Comparison of ENCODE assay signal across 20 cellular contexts in the genomic region with DNA sequence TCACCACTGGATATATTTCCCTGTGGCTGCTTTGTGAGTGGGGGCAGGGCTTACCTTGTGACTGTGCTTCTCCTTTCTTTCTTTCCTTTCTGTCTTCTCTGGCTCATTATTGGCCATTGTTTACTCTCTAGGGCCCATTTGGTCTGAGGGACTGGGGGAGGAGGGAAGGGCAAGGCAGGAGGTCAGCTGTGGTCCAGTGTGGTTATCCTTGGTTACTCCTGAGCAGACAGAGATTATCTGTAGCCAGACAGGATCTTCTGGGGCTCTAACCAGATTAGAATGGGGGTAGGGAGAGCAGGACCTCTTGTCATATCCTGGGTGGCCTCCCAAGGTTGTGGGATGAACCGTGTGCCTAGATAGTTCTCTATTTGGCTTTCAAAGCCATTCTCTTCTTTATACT.
DNase-seq lines count a peak whose midpoint lies in the region; ATAC-seq and TF ChIP-seq lines count a peak whose summit lies in the region.
"Had no signal": no experiment of that assay in that cellular context is flagged by ENCODE, and none has a peak within 500 bp of the region (broad histone marks: within the 10 kb centered on the region; RNA-seq: fewer than 3 reads in every experiment).

No MANE protein-coding gene starts in this region.

- TF ChIP-seq CTCF in GM23338 (conservative IDR thresholded peaks at IDR 0.05; ENCODE audit: low read depth in 2 of 2) (no peak), GM13976 (IDR thresholded peaks at IDR 0.05; ENCODE audit: borderline replicate concordance, control extremely low read depth, extremely low read depth, insufficient read depth, missing control alignments) (no peak), PC-3 (conservative IDR thresholded peaks at IDR 0.05; ENCODE audit: low read depth, low read length) (no peak)

- DNase-seq in GM23338 (ENCODE audit: low spot score) (no peak), T-helper 17 cell (no peak), medulla oblongata (ENCODE audit: extremely low spot score) (peak; percentile 54), dermis blood vessel endothelial cell (no peak), cortex of kidney (lab: John Stamatoyannopoulos, UW) (no peak), GM13976 (ENCODE audit: low spot score) (no peak), PC-3 (no peak)
- DNase-seq: activated effector memory CD4-positive, alpha-beta T cell treated with Interleukin-2 at 50 U/mL for 16 hours; Calu3; foreskin fibroblast; left colon; mucosa of descending colon; NCI-H1092; NCI-H526 treated with DMSO at 0.1 percent for 48 hours; pancreas; stimulated activated CD4-positive, alpha-beta T cell treated with anti-CD3 and anti-CD28 coated beads, Interleukin-4, amount 100 ng/mL, for 1 hour; SW 1271 had no signal

- H2AFZ ChIP-seq in GM23338 (0 out of 2 replicates have a peak overlapping the region, but pooled peaks have one; percentile 32), PC-3 (ENCODE audit: low read length) (no peak overlapping the region)

- no peak for ATAC-seq in GM23338
- no peak for ATAC-seq in T-helper 17 cell
- no peak for ATAC-seq in PC-3
- ATAC-seq: activated CD4-positive, CD25-positive, alpha-beta regulatory T cell treated with anti-CD3 and anti-CD28 coated beads, Interleukin-2, amount 50 U/mL, for 24 hours; left colon; mucosa of descending colon had no signal

- H3K4me3 Mint-ChIP-seq in GM23338 (no peak overlapping the region), T-helper 17 cell (no peak overlapping the region)

- H3K9me2 ChIP-seq in GM23338 (ENCODE audit: insufficient read depth) (peaks cover 3% of the 10 kb centered on the region; the same call in 1 of the 2 replicates), PC-3 (replicated peaks; ENCODE audit: low read length) (no peaks in the 10 kb centered on the region)

- H3K4me3 ChIP-seq in BLaER1 (no peak overlapping the region), GM23338 (no peak overlapping the region), PC-3 (ENCODE audit: low read length) (no peak overlapping the region)
- H3K4me3 ChIP-seq: ascending aorta, mucosa of descending colon, pancreas had no signal

- H3F3A ChIP-seq in GM23338 (replicated peaks; ENCODE audit: low read depth) (no peaks in the 10 kb centered on the region), PC-3 (ENCODE audit: low read length, unreplicated experiment) (no peaks in the 10 kb centered on the region)

- no peak overlapping the region for H3K27ac Mint-ChIP-seq in GM23338
- peak overlapping the region; percentile 88 for H3K27ac Mint-ChIP-seq in T-helper 17 cell

- in situ Hi-C loops in GM13976 (cut with MboI; ENCODE audit: low sequenced_read_pairs, unreplicated experiment), result no loop called here

- H3K9ac ChIP-seq in BLaER1 (no peak overlapping the region), PC-3 (ENCODE audit: low read length) (no peak overlapping the region)

- H3K9me3 ChIP-seq in BLaER1, result no peaks in the 10 kb centered on the region
- H3K9me3 ChIP-seq in T-helper 17 cell (ENCODE audit: control insufficient read depth, low read length, poor library complexity, severe bottlenecking), result no peaks in the 10 kb centered on the region
- H3K9me3 ChIP-seq in PC-3 (ENCODE audit: low read length), result no peaks in the 10 kb centered on the region
- H3K9me3 ChIP-seq: ascending aorta, mucosa of descending colon, pancreas had no signal

- no peaks in the 10 kb centered on the region for H3K36me3 ChIP-seq in BLaER1
- H3K36me3 ChIP-seq in GM23338 (ENCODE audit: insufficient read depth), result no peaks in the 10 kb centered on the region
- H3K36me3 ChIP-seq in PC-3 (ENCODE audit: low read depth, low read length), result no peaks in the 10 kb centered on the region
- H3K36me3 ChIP-seq: ascending aorta, pancreas had no signal

- peaks cover 24% of the 10 kb centered on the region for H3K4me1 Mint-ChIP-seq in GM23338
- H3K4me1 Mint-ChIP-seq in T-helper 17 cell, result peaks cover 32% of the 10 kb centered on the region

- peak overlapping the region; percentile 39; the same call in 1 of the 2 replicates for H3K27ac ChIP-seq in BLaER1
- H3K27ac ChIP-seq in GM23338 (ENCODE audit: low read depth), result no peak overlapping the region
- no peak overlapping the region for H3K27ac ChIP-seq in PC-3 (ENCODE audit: low read length)
- H3K27ac ChIP-seq: ascending aorta, pancreas had no signal

- CTCF ChIA-PET in PC-3 (lab: Charles Lee), result no interaction called here

- intact Hi-C loops in PC-3 (cut with micrococcal nuclease), result no loop called here

- no peaks in the 10 kb centered on the region for H3K9me3 Mint-ChIP-seq in GM23338

- H3K36me3 Mint-ChIP-seq in GM23338 (ENCODE audit: low read depth), result no peaks in the 10 kb centered on the region
- H3K36me3 Mint-ChIP-seq in T-helper 17 cell (ENCODE audit: low read depth), result peaks cover 2% of the 10 kb centered on the region

- no TSS peak for BruUV-seq in PC-3 (replicated peaks; lab: Mats Ljungman, UMichigan)

- H4K20me1 ChIP-seq in BLaER1 (no peaks in the 10 kb centered on the region), GM23338 (replicated peaks; ENCODE audit: insufficient read depth) (no peaks in the 10 kb centered on the region), PC-3 (ENCODE audit: low read length) (no peaks in the 10 kb centered on the region)

- POLR2A ChIA-PET in PC-3 (lab: Charles Lee; ENCODE audit: unreplicated experiment), result no interaction called here

- no peaks in the 10 kb centered on the region for H3K79me2 ChIP-seq in GM23338 (replicated peaks; ENCODE audit: insufficient read depth)
- no peaks in the 10 kb centered on the region for H3K79me2 ChIP-seq in PC-3 (ENCODE audit: low read length)

- H3K4me2 ChIP-seq in BLaER1, result peak overlapping the region; percentile 45
- no peak overlapping the region for H3K4me2 ChIP-seq in GM23338
- no peak overlapping the region for H3K4me2 ChIP-seq in PC-3 (ENCODE audit: low read length)

- H3K27me3 ChIP-seq in BLaER1 (no peaks in the 10 kb centered on the region), GM23338 (ENCODE audit: insufficient read depth) (no peaks in the 10 kb centered on the region), PC-3 (ENCODE audit: low read length) (no peaks in the 10 kb centered on the region)
- H3K27me3 ChIP-seq: ascending aorta, pancreas had no signal

- H3K27me3 Mint-ChIP-seq in GM23338 (ENCODE audit: insufficient read depth, low read depth, poor library complexity), result peaks cover 5% of the 10 kb centered on the region
- H3K27me3 Mint-ChIP-seq in T-helper 17 cell, result peaks cover 6% of the 10 kb centered on the region

- H3K4me1 ChIP-seq in BLaER1, result peaks cover 66% of the 10 kb centered on the region
- H3K4me1 ChIP-seq in GM23338 (ENCODE audit: insufficient read depth), result peaks cover 8% of the 10 kb centered on the region
- no peaks in the 10 kb centered on the region for H3K4me1 ChIP-seq in PC-3 (ENCODE audit: insufficient read depth, low read length)
- H3K4me1 ChIP-seq: ascending aorta, pancreas had no signal

TF ChIP-seq in GM23338, 12 proteins besides CTCF, POLR2A, EP300 and RAD21 (continues in another document):
- no peak for TF ChIP-seq EZH2 (IDR thresholded peaks at IDR 0.05; ENCODE audit: low read depth, unreplicated experiment)
